Comparison of ENCODE assay signal across 38 cellular contexts in the genomic region with DNA sequence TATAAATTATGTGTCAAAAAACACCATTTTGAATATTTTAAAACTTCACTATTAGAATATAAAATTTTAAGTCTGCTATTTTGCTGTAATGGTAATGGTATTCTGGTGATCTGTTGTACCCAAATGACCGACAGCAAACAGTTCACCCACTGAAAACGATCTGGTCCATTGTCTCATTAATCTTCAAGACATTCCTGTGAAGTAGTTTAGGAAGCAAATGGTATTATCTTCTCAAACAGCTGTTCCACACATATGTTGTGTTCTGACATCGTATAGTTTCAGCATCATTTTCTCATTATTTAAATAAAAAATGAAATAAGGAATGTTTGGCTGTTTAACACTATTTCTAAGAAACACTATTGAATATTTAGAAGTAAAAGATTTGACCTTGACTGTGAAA.
"Had no signal": no experiment of that assay in that cellular context is flagged by ENCODE, and none has a peak within 500 bp of the region (broad histone marks: within the 10 kb centered on the region; RNA-seq: fewer than 3 reads in every experiment).

No MANE protein-coding gene starts in this region.

- H3K4me3 ChIP-seq: adrenal gland, body of pancreas, breast epithelium had no signal

- H3K4me1 ChIP-seq: adrenal gland, breast epithelium had no signal

- H3K36me3 Mint-ChIP-seq: activated naive CD4-positive, alpha-beta T cell treated with anti-CD3 and anti-CD28 coated beads, Interleukin-2, amount 50 U/mL, for 72 hours; activated naive CD8-positive, alpha-beta T cell treated with anti-CD3 and anti-CD28 coated beads for 36 hours had no signal

- FAIRE-seq: astrocyte, TTC549 had no signal

- H3K27me3 Mint-ChIP-seq: activated naive CD8-positive, alpha-beta T cell treated with anti-CD3 and anti-CD28 coated beads for 36 hours had no signal

- H3K4me1 Mint-ChIP-seq: activated B cell treated with CpG ODN at 0.5 μM for 24 hours; activated CD4-positive, alpha-beta T cell treated with anti-CD3 and anti-CD28 coated beads, Interleukin-2, amount 10 ng/mL, durations not matched to agents 24 days and 14 days; activated T-helper 17 cell treated with anti-CD3 and anti-CD28 coated beads, Interleukin-2, amount 50 U/mL, for 72 hours had no signal

- H3K9me3 ChIP-seq: adrenal gland, body of pancreas, breast epithelium had no signal

- H3K27ac ChIP-seq: adrenal gland, body of pancreas, brain microvascular endothelial cell, breast epithelium, VCaP had no signal

- ATAC-seq: activated CD8-positive, alpha-beta T cell treated with anti-CD3 and anti-CD28 coated beads for 36 hours; activated naive CD4-positive, alpha-beta T cell treated with anti-CD3 and anti-CD28 coated beads, Interleukin-2, amount 50 U/mL, for 72 hours; activated T-cell treated with anti-CD3 and anti-CD28 coated beads, Interleukin-2, amount 50 U/mL, for 4 hours; activated T-cell treated with anti-CD3 and anti-CD28 coated beads, Interleukin-2, amount 50 U/mL, for 72 hours; activated T-helper 17 cell treated with anti-CD3 and anti-CD28 coated beads, Interleukin-2, amount 50 U/mL, for 72 hours; body of pancreas had no signal

- H3K27me3 ChIP-seq: adrenal gland, body of pancreas, brain microvascular endothelial cell, breast epithelium had no signal

- H3K9me3 Mint-ChIP-seq: activated B cell treated with CpG ODN at 0.5 μM for 24 hours; activated CD4-positive, alpha-beta memory T cell treated with anti-CD3 and anti-CD28 coated beads for 36 hours; activated CD4-positive, alpha-beta T cell treated with anti-CD3 and anti-CD28 coated beads, Interleukin-2, amount 10 ng/mL, durations not matched to agents 24 days and 14 days; activated CD8-positive, alpha-beta T cell treated with anti-CD3 and anti-CD28 coated beads for 36 hours; activated naive CD4-positive, alpha-beta T cell treated with anti-CD3 and anti-CD28 coated beads for 36 hours; activated naive CD4-positive, alpha-beta T cell treated with anti-CD3 and anti-CD28 coated beads, Interleukin-2, amount 50 U/mL, for 72 hours; activated naive CD8-positive, alpha-beta T cell treated with anti-CD3 and anti-CD28 coated beads for 36 hours; activated T-cell treated with anti-CD3 and anti-CD28 coated beads, Interleukin-2, amount 50 U/mL, for 4 hours; activated T-cell treated with anti-CD3 and anti-CD28 coated beads, Interleukin-2, amount 50 U/mL, for 72 hours; activated T-helper 1 cell treated with anti-CD3 and anti-CD28 coated beads, Interleukin-12 subunit alpha, Interleukin-12 subunit beta, Interleukin-2, Interleukin-4 antibody, amounts not matched to agents 30 ng/mL and 10 ng/mL and 1 ng/mL, durations not matched to agents 14 hours and 24 hours and 36 hours; activated T-helper 17 cell treated with anti-CD3 and anti-CD28 coated beads, Interleukin-2, amount 50 U/mL, for 72 hours; central memory CD8-positive, alpha-beta T cell; T-helper 1 cell treated with Interleukin-12 subunit alpha and Interleukin-12 subunit beta and Interleukin-4 antibody, amounts not matched to agents 30 μg/mL and 1 μg/mL, for 36 hours; T-helper 2 cell treated with Interferon-gamma antibody and Interleukin-4, amounts not matched to agents 5 μg/mL and 100 μg/mL, for 36 hours had no signal

- DNase-seq: activated B cell treated with CpG ODN at 0.5 μM for 24 hours; activated CD4-positive, alpha-beta memory T cell treated with anti-CD3 and anti-CD28 coated beads for 36 hours; activated CD4-positive, alpha-beta T cell treated with anti-CD3 and anti-CD28 coated beads for 4 hours; activated CD4-positive, alpha-beta T cell treated with anti-CD3 and anti-CD28 coated beads, Interleukin-2, amount 10 ng/mL, durations not matched to agents 24 days and 14 days; activated CD4-positive, alpha-beta T cell treated with anti-CD3 and anti-CD28 coated beads, Interleukin-2, amount 50 U/mL, for 1 hour; activated CD4-positive, alpha-beta T cell treated with anti-CD3 and anti-CD28 coated beads, Interleukin-2, amount 50 U/mL, for 4 hours; activated CD8-positive, alpha-beta memory T cell treated with anti-CD3 and anti-CD28 coated beads, Interleukin-2, amount 50 U/mL, for 4 hours; activated CD8-positive, alpha-beta T cell treated with anti-CD3 and anti-CD28 coated beads for 36 hours; activated effector memory CD4-positive, alpha-beta T cell treated with anti-CD3 and anti-CD28 coated beads, Interleukin-2, amount 50 U/mL, for 16 hours; activated gamma-delta T cell treated with Interleukin-2 at 50 U/mL for 16 hours; activated naive CD4-positive, alpha-beta T cell; activated naive CD4-positive, alpha-beta T cell treated with anti-CD3 and anti-CD28 coated beads for 36 hours; activated naive CD4-positive, alpha-beta T cell treated with anti-CD3 and anti-CD28 coated beads, Interleukin-2, amount 50 U/mL, for 16 hours; activated naive CD8-positive, alpha-beta T cell treated with anti-CD3 and anti-CD28 coated beads for 36 hours; activated T-cell treated with anti-CD3 and anti-CD28 coated beads for 4 hours; activated T-cell treated with anti-CD3 and anti-CD28 coated beads, Interleukin-2, amount 50 U/mL, for 1 hour; activated T-cell treated with anti-CD3 and anti-CD28 coated beads, Interleukin-2, amount 50 U/mL, for 4 hours; activated T-cell treated with anti-CD3 and anti-CD28 coated beads, Interleukin-2, amount 50 U/mL, for 72 hours; adrenal gland; amniotic stem cell; aorta; body of pancreas; brain microvascular endothelial cell; caudate nucleus; cerebellar nuclear complex; T-helper 1 cell; T-helper 2 cell; T-helper 9 cell had no signal

- H3K27ac Mint-ChIP-seq: activated B cell treated with CpG ODN at 0.5 μM for 24 hours; activated CD4-positive, alpha-beta memory T cell treated with anti-CD3 and anti-CD28 coated beads for 36 hours; activated CD4-positive, alpha-beta T cell treated with anti-CD3 and anti-CD28 coated beads, Interleukin-2, amount 10 ng/mL, durations not matched to agents 24 days and 14 days; activated CD8-positive, alpha-beta T cell treated with anti-CD3 and anti-CD28 coated beads for 36 hours; activated naive CD4-positive, alpha-beta T cell treated with anti-CD3 and anti-CD28 coated beads for 36 hours; activated naive CD4-positive, alpha-beta T cell treated with anti-CD3 and anti-CD28 coated beads, Interleukin-2, amount 50 U/mL, for 72 hours; activated naive CD8-positive, alpha-beta T cell treated with anti-CD3 and anti-CD28 coated beads for 36 hours; activated T-cell treated with anti-CD3 and anti-CD28 coated beads, Interleukin-2, amount 50 U/mL, for 72 hours; activated T-helper 1 cell treated with anti-CD3 and anti-CD28 coated beads, Interleukin-12 subunit alpha, Interleukin-12 subunit beta, Interleukin-2, Interleukin-4 antibody, amounts not matched to agents 30 ng/mL and 10 ng/mL and 1 ng/mL, durations not matched to agents 14 hours and 24 hours and 36 hours; activated T-helper 17 cell treated with anti-CD3 and anti-CD28 coated beads, Interleukin-2, amount 50 U/mL, for 72 hours; T-helper 1 cell treated with Interleukin-12 subunit alpha and Interleukin-12 subunit beta and Interleukin-4 antibody, amounts not matched to agents 30 μg/mL and 1 μg/mL, for 36 hours; T-helper 2 cell treated with Interferon-gamma antibody and Interleukin-4, amounts not matched to agents 5 μg/mL and 100 μg/mL, for 36 hours had no signal

- H3K36me3 ChIP-seq: adrenal gland, brain microvascular endothelial cell, breast epithelium had no signal

- H3K4me3 Mint-ChIP-seq: activated B cell treated with CpG ODN at 0.5 μM for 24 hours; activated CD4-positive, alpha-beta memory T cell treated with anti-CD3 and anti-CD28 coated beads for 36 hours; activated CD4-positive, alpha-beta T cell treated with anti-CD3 and anti-CD28 coated beads, Interleukin-2, amount 10 ng/mL, durations not matched to agents 24 days and 14 days; activated CD8-positive, alpha-beta T cell treated with anti-CD3 and anti-CD28 coated beads for 36 hours; activated naive CD4-positive, alpha-beta T cell treated with anti-CD3 and anti-CD28 coated beads for 36 hours; activated naive CD8-positive, alpha-beta T cell treated with anti-CD3 and anti-CD28 coated beads for 36 hours; activated T-cell treated with anti-CD3 and anti-CD28 coated beads, Interleukin-2, amount 50 U/mL, for 4 hours; activated T-cell treated with anti-CD3 and anti-CD28 coated beads, Interleukin-2, amount 50 U/mL, for 72 hours; activated T-helper 1 cell treated with anti-CD3 and anti-CD28 coated beads, Interleukin-12 subunit alpha, Interleukin-12 subunit beta, Interleukin-2, Interleukin-4 antibody, amounts not matched to agents 30 ng/mL and 10 ng/mL and 1 ng/mL, durations not matched to agents 14 hours and 24 hours and 36 hours; activated T-helper 17 cell treated with anti-CD3 and anti-CD28 coated beads, Interleukin-2, amount 50 U/mL, for 72 hours; central memory CD8-positive, alpha-beta T cell; T-helper 1 cell treated with Interleukin-12 subunit alpha and Interleukin-12 subunit beta and Interleukin-4 antibody, amounts not matched to agents 30 μg/mL and 1 μg/mL, for 36 hours; T-helper 2 cell treated with Interferon-gamma antibody and Interleukin-4, amounts not matched to agents 5 μg/mL and 100 μg/mL, for 36 hours had no signal
